19 cellular contexts compared by ENCODE assay signal in genomic region chr1:12082988-12083387, GRCh38. TPM values are rescaled to one million over a fixed set of nuclear protein-coding genes. Genes with fewer than 3 reads are reported as not detected.
DNase-seq lines count a peak whose midpoint lies in the region; ATAC-seq, FAIRE-seq and TF ChIP-seq lines count a peak whose summit lies in the region.
"Had no signal": no experiment of that assay in that cellular context is flagged by ENCODE, and none has a peak within 500 bp of the region (broad histone marks: within the 10 kb centered on the region; RNA-seq: fewer than 3 reads in every experiment).

No MANE protein-coding gene starts in this region.

- H3K9me3 ChIP-seq in K562 (replicated peaks; ENCODE audit: control insufficient read depth, insufficient read depth, low read depth, low read length) = no peaks in the 10 kb centered on the region

- no TSS peak for BruUV-seq in K562 (replicated peaks; lab: Mats Ljungman, UMichigan)

- FAIRE-seq in GM12891 (lab: Jason Lieb, UNC) = peak; percentile 23
- peak; percentile 78 for FAIRE-seq in GM19239 (lab: Jason Lieb, UNC)
- no peak for FAIRE-seq in K562 (lab: Jason Lieb, UNC)
- no peak for FAIRE-seq in HTR-8/SVneo (lab: Jason Lieb, UNC)
- FAIRE-seq: A204.1, D721Med had no signal

- H3K27ac ChIP-seq in K562 (ENCODE audit: extremely low read depth, low read depth, low read length) = no peak overlapping the region

- in situ Hi-C loops in K562 (cut with MboI) = no loop called here

- no peak for DNase-seq in activated naive CD4-positive, alpha-beta T cell treated with anti-CD3 and anti-CD28 coated beads, Interleukin-2, amount 10 ng/mL, durations not matched to agents 7 days and 5 days
- DNase-seq in activated naive CD4-positive, alpha-beta T cell (lab: John Stamatoyannopoulos, UW) = no peak
- DNase-seq in GM12891 (ENCODE audit: insufficient read length, low spot score) (no peak), GM19239 (ENCODE audit: insufficient read length, low spot score) (no peak), K562 (ENCODE audit: extremely low read depth in 1 of 4, low spot score in 3 of 4) (no peak), type B pancreatic cell (ENCODE audit: extremely low spot score, unreplicated experiment) (no peak), HTR-8/SVneo (ENCODE audit: insufficient read length, low spot score) (no peak)
- DNase-seq in activated CD4-positive, alpha-beta T cell treated with anti-CD3 and anti-CD28 coated beads for 36 hours = no peak
- DNase-seq: C1 segment of cervical spinal cord; CD4-positive, alpha-beta memory T cell; DMS153; DND-41; GDM1; GOT3; H9; KBM-7 had no signal

- no peak for TF ChIP-seq EP300 in K562 (IDR thresholded peaks at IDR 0.05; ENCODE audit: low read length)

- 76% methylated on average over 4 of the region's 4 CpGs for WGBS in K562 (ENCODE audit: insufficient coverage, low coverage, missing lambda C conversion rate)

- no peak overlapping the region for H2AFZ ChIP-seq in K562 (ENCODE audit: low read depth, low read length)

- intact Hi-C loops in K562 (cut with micrococcal nuclease) = no loop called here
- intact Hi-C loops in activated CD4-positive, alpha-beta T cell treated with anti-CD3 and anti-CD28 coated beads for 36 hours (cut with DNase I, micrococcal nuclease) = loop anchor here in 1 of 2 experiments (5.0 kb wide), 1 partner anchor 36 kb away; no protein-coding TSS in a partner anchor

- H3K4me3 ChIP-seq in K562 = no peak overlapping the region

- peaks cover 12% of the 10 kb centered on the region for H3K27me3 Mint-ChIP-seq in activated naive CD4-positive, alpha-beta T cell treated with anti-CD3 and anti-CD28 coated beads, Interleukin-2, amount 10 ng/mL, durations not matched to agents 7 days and 5 days
- H3K27me3 Mint-ChIP-seq in activated CD4-positive, alpha-beta T cell treated with anti-CD3 and anti-CD28 coated beads for 36 hours = peaks cover under 1% of the 10 kb centered on the region
- peaks cover 5% of the 10 kb centered on the region for H3K27me3 Mint-ChIP-seq in type B pancreatic cell

- no peak overlapping the region for H3K9ac ChIP-seq in K562 (ENCODE audit: insufficient read depth in 1 of 2, low read depth in 2 of 2, low read length in 2 of 2)

- H3K9me3 Mint-ChIP-seq in activated naive CD4-positive, alpha-beta T cell treated with anti-CD3 and anti-CD28 coated beads, Interleukin-2, amount 10 ng/mL, durations not matched to agents 7 days and 5 days = peaks cover 31% of the 10 kb centered on the region
- peaks cover 27% of the 10 kb centered on the region for H3K9me3 Mint-ChIP-seq in activated CD4-positive, alpha-beta T cell treated with anti-CD3 and anti-CD28 coated beads for 36 hours (ENCODE audit: low read depth)
- H3K9me3 Mint-ChIP-seq in type B pancreatic cell = peaks cover 6% of the 10 kb centered on the region

- ATAC-seq in K562 = no peak
- ATAC-seq in activated CD4-positive, alpha-beta T cell treated with anti-CD3 and anti-CD28 coated beads for 36 hours = no peak

- no peak overlapping the region for H3K4me2 ChIP-seq in K562 (ENCODE audit: insufficient read depth, low read length)

- no peak overlapping the region for H3K4me3 Mint-ChIP-seq in activated naive CD4-positive, alpha-beta T cell treated with anti-CD3 and anti-CD28 coated beads, Interleukin-2, amount 10 ng/mL, durations not matched to agents 7 days and 5 days
- H3K4me3 Mint-ChIP-seq in activated CD4-positive, alpha-beta T cell treated with anti-CD3 and anti-CD28 coated beads for 36 hours = no peak overlapping the region
- no peak overlapping the region for H3K4me3 Mint-ChIP-seq in type B pancreatic cell
- H3K4me3 Mint-ChIP-seq: B cell, H9 had no signal

- no peaks in the 10 kb centered on the region for H3K27me3 ChIP-seq in K562 (ENCODE audit: control insufficient read depth in 2 of 2, insufficient read depth in 2 of 2, low read length in 2 of 2)

- no peak for TF ChIP-seq POLR2A in GM12891 (IDR thresholded peaks at IDR 0.05; ENCODE audit: low read depth, low read length)
- TF ChIP-seq POLR2A in K562 (conservative IDR thresholded peaks at IDR 0.05) = no peak

- peaks cover 24 to 28% of the 10 kb centered on the region in 2 experiments; a peak in 4 of 5 replicates for H3K4me1 ChIP-seq in K562 (replicated peaks in 1 of 2; ENCODE audit: control insufficient read depth in 2 of 2, insufficient read depth in 2 of 2, low read length in 2 of 2)

- CTCF ChIA-PET in activated naive CD4-positive, alpha-beta T cell treated with anti-CD3 and anti-CD28 coated beads, Interleukin-2, amount 10 ng/mL, durations not matched to agents 7 days and 5 days (lab: Charles Lee) = no interaction called here
- CTCF ChIA-PET in K562 (lab: Yijun Ruan, JAX; ENCODE audit: low intra/inter-chr PET ratio) = no interaction called here
- CTCF ChIA-PET in activated CD4-positive, alpha-beta T cell treated with anti-CD3 and anti-CD28 coated beads for 36 hours (lab: Charles Lee) = interaction anchor here (1.0 kb wide), 1 partner anchor 32 kb away, joined by 3 read pairs; no protein-coding TSS in a partner anchor

- peak overlapping the region; percentile 25 for H3K27ac Mint-ChIP-seq in activated naive CD4-positive, alpha-beta T cell treated with anti-CD3 and anti-CD28 coated beads, Interleukin-2, amount 10 ng/mL, durations not matched to agents 7 days and 5 days
- H3K27ac Mint-ChIP-seq in activated CD4-positive, alpha-beta T cell treated with anti-CD3 and anti-CD28 coated beads for 36 hours = no peak overlapping the region
- H3K27ac Mint-ChIP-seq in type B pancreatic cell = no peak overlapping the region
- H3K27ac Mint-ChIP-seq: B cell, H9 had no signal

- no peaks in the 10 kb centered on the region for H4K20me1 ChIP-seq in K562 (replicated peaks; ENCODE audit: control insufficient read depth, insufficient read depth, low read length)

- H3K4me1 Mint-ChIP-seq in activated naive CD4-positive, alpha-beta T cell treated with anti-CD3 and anti-CD28 coated beads, Interleukin-2, amount 10 ng/mL, durations not matched to agents 7 days and 5 days = peaks cover 40% of the 10 kb centered on the region
- peaks cover 33% of the 10 kb centered on the region for H3K4me1 Mint-ChIP-seq in activated CD4-positive, alpha-beta T cell treated with anti-CD3 and anti-CD28 coated beads for 36 hours
- H3K4me1 Mint-ChIP-seq in type B pancreatic cell (ENCODE audit: unreplicated experiment) = peaks cover 3% of the 10 kb centered on the region

- peaks cover 6% of the 10 kb centered on the region; the same call in 2 of the 3 replicates for H3K79me2 ChIP-seq in K562 (ENCODE audit: control insufficient read depth, insufficient read depth, low read length)

- peaks cover 41% of the 10 kb centered on the region; the same call in 2 of the 3 replicates for H3K36me3 ChIP-seq in K562 (ENCODE audit: control insufficient read depth, insufficient read depth, low read length)

- no peak for TF ChIP-seq RAD21 in K562 (CRISPR knock-in tag; conservative IDR thresholded peaks at IDR 0.05 in 1 of 2, IDR thresholded peaks at IDR 0.05 in 1 of 2)

- POLR2A ChIA-PET in K562 (lab: Yijun Ruan, JAX) = no interaction called here
- POLR2A ChIA-PET in activated CD4-positive, alpha-beta T cell treated with anti-CD3 and anti-CD28 coated beads for 36 hours (lab: Charles Lee) = no interaction called here

- TF ChIP-seq CTCF in K562 (IDR thresholded peaks at IDR 0.05 in 2 of 3, conservative IDR thresholded peaks at IDR 0.05 in 1 of 3; ENCODE audit: insufficient read depth in 2 of 3, low read depth in 1 of 3, low read length in 3 of 3) (no peak), type B pancreatic cell (conservative IDR thresholded peaks at IDR 0.05) (no peak)

- no peaks in the 10 kb centered on the region for H3K9me1 ChIP-seq in K562 (ENCODE audit: control insufficient read depth, insufficient read depth, low read length)

- peaks cover 19% of the 10 kb centered on the region for H3K36me3 Mint-ChIP-seq in activated naive CD4-positive, alpha-beta T cell treated with anti-CD3 and anti-CD28 coated beads, Interleukin-2, amount 10 ng/mL, durations not matched to agents 7 days and 5 days
- H3K36me3 Mint-ChIP-seq in activated CD4-positive, alpha-beta T cell treated with anti-CD3 and anti-CD28 coated beads for 36 hours (ENCODE audit: low read depth) = peaks cover 24% of the 10 kb centered on the region
- peaks cover 3% of the 10 kb centered on the region for H3K36me3 Mint-ChIP-seq in type B pancreatic cell

TF ChIP-seq in GM12891, 5 proteins besides CTCF, POLR2A, EP300 and RAD21 (continues in another document):
- TF ChIP-seq POU2F2 (IDR thresholded peaks at IDR 0.05; ENCODE audit: low read depth, low read length) = 0 out of 2 replicates have a peak, but pooled peaks have one; percentile 15
- TF ChIP-seq SPI1 (IDR thresholded peaks at IDR 0.05; ENCODE audit: low read depth, low read length) = no peak
- TF ChIP-seq POLR2AphosphoS5 (IDR thresholded peaks at IDR 0.05; ENCODE audit: low read depth, low read length) = no peak
- TF ChIP-seq PAX5 (IDR thresholded peaks at IDR 0.05; ENCODE audit: insufficient read depth, low read length, severe bottlenecking) = no peak

RNA-seq across cellular contexts. Expression of gene TNFRSF8, which starts 19.9 kb away (rescaled TPM):
- polyA plus RNA-seq in GM12891 (2012; ENCODE audit: low read depth, missing spikeins) = 54.1 TPM
- total RNA-seq in K562 (2011; cell fraction: chromatin; rRNA removed; ENCODE audit: low replicate concordance) = 14.4 and 37.6 TPM in 2 replicates
- 36.7 and 39.3 TPM in 2 replicates for total RNA-seq in K562 (2011; cell fraction: nucleolus; rRNA removed)
- 23.4 and 24.7 TPM in 2 replicates for total RNA-seq in K562 (2011; cell fraction: nucleoplasm; rRNA removed)
- total RNA-seq in K562 (2014; rRNA removed) = 22.2 and 27.1 TPM in 2 replicates
- 5.9 and 8.7 TPM in 2 replicates for total RNA-seq in K562 (2014; rRNA removed; fragmentation: Illumina TruSeq; extraction: Trizol)
- total RNA-seq in K562 (2015; rRNA removed; fragmentation: Illumina TruSeq; extraction: Trizol) = 17.1 and 18.9 TPM in 2 replicates
- total RNA-seq in K562 (2021) = 38.4 and 40.2 TPM in 2 replicates
- 5.6 and 12.0 TPM in 2 replicates for polyA plus RNA-seq in K562 (2011; rRNA removed)
- polyA plus RNA-seq in K562 (2011; cell fraction: cytosol; rRNA removed) = 10.7 and 17.1 TPM in 2 replicates
- 8.7 and 10.8 TPM in 2 replicates for polyA plus RNA-seq in K562 (2011; cell fraction: nucleus; rRNA removed)
- polyA plus RNA-seq in K562 (2012) = 23.2 and 39.4 TPM in 2 replicates
- polyA plus RNA-seq in K562 (2014; fragmentation: Illumina TruSeq; extraction: Trizol) = 22.4 and 24.4 TPM in 2 replicates
- polyA plus RNA-seq in K562 (2014; fragmentation: Nextera tagmentation; extraction: Ambion mirVana) = 1 to 10 TPM; 3.5 to 3.7 TPM
- 18.2 and 19.9 TPM in 2 replicates for polyA plus RNA-seq in K562 (2014; rRNA removed)
- 6.5 and 7.8 TPM in 2 replicates for polyA minus RNA-seq in K562 (2011; rRNA and poly(A)+ RNA removed)
- 14.6 and 16.9 TPM in 2 replicates for polyA minus RNA-seq in K562 (2011; cell fraction: cytosol; rRNA and poly(A)+ RNA removed)
- polyA minus RNA-seq in K562 (2011; cell fraction: nucleus; rRNA and poly(A)+ RNA removed) = 5.3 and 7.6 TPM in 2 replicates
- total RNA-seq in activated CD4-positive, alpha-beta T cell treated with anti-CD3 and anti-CD28 coated beads for 36 hours = 10 to 100 TPM; 15.7 to 16.3 TPM
- 0.07 and 0.14 TPM in 2 replicates for total RNA-seq in type B pancreatic cell (ENCODE audit: low replicate concordance)
- total RNA-seq: CD4-positive, alpha-beta memory T cell had no signal
- polyA plus RNA-seq: CD4-positive, alpha-beta memory T cell had no signal
